In the genomic region with DNA sequence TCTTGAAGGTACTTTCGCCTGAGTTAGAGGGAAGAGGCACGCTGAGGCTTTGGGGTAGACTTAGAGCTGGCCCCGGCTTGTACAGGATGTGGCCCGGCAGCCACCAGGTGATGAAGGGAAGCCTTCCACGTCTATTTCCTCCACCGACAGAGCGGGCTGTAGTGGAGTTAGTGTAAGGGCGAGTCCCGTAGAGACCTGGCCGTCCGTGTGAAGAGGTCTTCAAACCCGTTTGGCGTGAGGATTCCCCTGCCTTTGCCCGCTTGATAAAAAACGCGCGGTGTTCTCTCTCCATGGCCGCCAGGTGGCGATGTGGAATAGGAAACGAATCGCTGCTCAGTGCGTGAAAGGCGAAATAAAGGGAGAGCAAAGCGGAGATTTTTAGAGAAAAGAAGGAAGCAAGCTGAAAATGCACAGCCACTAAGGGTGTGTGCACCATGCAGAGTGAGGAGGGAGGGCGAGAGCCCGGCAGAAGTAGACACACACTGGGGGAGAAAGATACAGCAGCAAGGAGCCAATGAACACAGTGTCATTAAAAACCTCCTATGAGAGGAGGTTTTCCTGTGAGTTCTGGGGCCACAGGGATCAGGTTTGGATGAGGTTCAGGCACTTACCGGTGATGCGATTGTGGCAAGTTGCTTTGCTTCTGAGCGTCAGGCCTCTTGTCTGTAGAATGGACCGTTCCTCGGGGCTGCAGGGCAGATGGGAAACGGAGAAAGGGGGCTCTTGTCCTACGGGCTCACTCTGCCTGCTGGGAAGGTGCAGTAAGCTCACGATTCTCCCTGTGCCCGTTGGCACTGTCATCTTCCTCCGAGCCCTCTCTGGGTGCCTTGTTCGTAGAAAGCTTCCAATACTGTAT, we compare ENCODE assay signal across 8 cellular contexts. TPM values are rescaled to one million over a fixed set of nuclear protein-coding genes. Genes with fewer than 3 reads are reported as not detected.
DNase-seq lines count a peak whose midpoint lies in the region; ATAC-seq and TF ChIP-seq lines count a peak whose summit lies in the region.

No MANE protein-coding gene starts in this region.

- H3K27me3 ChIP-seq in ascending aorta (no peaks in the 10 kb centered on the region), skeletal muscle satellite cell (ENCODE audit: control insufficient read depth, insufficient read depth, low read length) (peaks cover 3% of the 10 kb centered on the region)

- DNase-seq in GF-D8 (lab: John Stamatoyannopoulos, UW) (peak; percentile 14), HFFc6 (peak; percentile 67), NCI-H1417 treated with DMSO at 0.1 percent for 48 hours (lab: John Stamatoyannopoulos, UW) (peak; percentile 9), T-helper 22 cell (ENCODE audit: low read depth) (peak; percentile 9), ascending aorta (ENCODE audit: low spot score in 2 of 2) (peak in 1 of 2 donors; percentile 83), hypothalamus (lab: John Stamatoyannopoulos, UW) (peak in 48 of 51 donors; percentile 15 to 85 (median 54))

- no peak overlapping the region for H3K27ac Mint-ChIP-seq in HFFc6

- H3K4me3 ChIP-seq in ascending aorta = peak overlapping the region in 1 of 2 donors; percentile 47
- H3K4me3 ChIP-seq in skeletal muscle satellite cell (ENCODE audit: low read length) = peak overlapping the region; percentile 44

- intact Hi-C loops in ascending aorta (cut with DNase I) = loop anchor here (1.0 to 5.0 kb wide), 3 partner anchors 38 to 279 kb away; no protein-coding TSS in a partner anchor

- no peaks in the 10 kb centered on the region for H3K36me3 ChIP-seq in ascending aorta
- H3K36me3 ChIP-seq in skeletal muscle satellite cell (ENCODE audit: insufficient read depth, low read length) = no peaks in the 10 kb centered on the region

- no peaks in the 10 kb centered on the region for H3K9me3 Mint-ChIP-seq in HFFc6

- H3K4me2 ChIP-seq in skeletal muscle satellite cell (ENCODE audit: low read length) = peak overlapping the region; percentile 77

- peak overlapping the region; percentile 11; the same call in 1 of the 2 replicates for H3K4me3 Mint-ChIP-seq in HFFc6

- H3K27me3 Mint-ChIP-seq in HFFc6 (ENCODE audit: insufficient read depth) = peaks cover 6% of the 10 kb centered on the region; the same call in 1 of the 2 replicates

- ATAC-seq in HG02970 (IDR thresholded peaks at IDR 0.05; ENCODE audit: low FRiP score, unreplicated experiment) = no peak

- peak; percentile 98 for TF ChIP-seq CTCF in HFFc6 (IDR thresholded peaks at IDR 0.05)
- TF ChIP-seq CTCF in ascending aorta (IDR thresholded peaks at IDR 0.05) = peak; percentile 77 to 91 (median 84)

- peak overlapping the region; percentile 46 for H3K9ac ChIP-seq in skeletal muscle satellite cell (ENCODE audit: low read depth, low read length)

- no peaks in the 10 kb centered on the region for H3K36me3 Mint-ChIP-seq in HFFc6 (ENCODE audit: low read depth)

- H3K27ac ChIP-seq in ascending aorta = no peak overlapping the region

- H3K9me3 ChIP-seq in ascending aorta (no peaks in the 10 kb centered on the region), skeletal muscle satellite cell (replicated peaks; ENCODE audit: low read length) (no peaks in the 10 kb centered on the region)

- H3K4me1 Mint-ChIP-seq in HFFc6 (ENCODE audit: low read depth) = peaks cover 29% of the 10 kb centered on the region

- H3K4me1 ChIP-seq in ascending aorta (no peaks in the 10 kb centered on the region), skeletal muscle satellite cell (ENCODE audit: control insufficient read depth, insufficient read depth, low read length) (peaks cover 14% of the 10 kb centered on the region)

RNA-seq across cellular contexts. Expression of gene STC2, which starts 34.2 kb away (rescaled TPM):
- total RNA-seq in HFFc6 (2021; fragmentation: NEBNext Ultra II Directional; extraction: Animal tissue kit (Norgen Biotek cat#: 25700)) = 10 to 100 TPM; 66.3 to 89.0 (median 71.5) TPM
- total RNA-seq in ascending aorta = 2.0 TPM
- 104 and 125 TPM in 2 replicates for total RNA-seq in skeletal muscle satellite cell (2012; rRNA removed)

RNA-seq across cellular contexts. Expression of gene NKX2-5, which starts 59.0 kb away (rescaled TPM):
- not detected for total RNA-seq in HFFc6 (2021; fragmentation: NEBNext Ultra II Directional; extraction: Animal tissue kit (Norgen Biotek cat#: 25700))
- not detected for total RNA-seq in ascending aorta
- total RNA-seq in skeletal muscle satellite cell (2012; rRNA removed) = not detected in 2 replicates

Comparison
In these comparisons a context has a peak if more than half of its experiments do, and no peak if none do; other contexts are left out.
1. RNA of gene STC2, which starts 34.2 kb away (total RNA-seq): 66.3 to 89.0 TPM in HFFc6; 2.0 TPM in ascending aorta (single experiment); every median in the first group is over 10 times any median in the second.